Comparison of ENCODE assay signal across 1 cellular context in the genomic region with DNA sequence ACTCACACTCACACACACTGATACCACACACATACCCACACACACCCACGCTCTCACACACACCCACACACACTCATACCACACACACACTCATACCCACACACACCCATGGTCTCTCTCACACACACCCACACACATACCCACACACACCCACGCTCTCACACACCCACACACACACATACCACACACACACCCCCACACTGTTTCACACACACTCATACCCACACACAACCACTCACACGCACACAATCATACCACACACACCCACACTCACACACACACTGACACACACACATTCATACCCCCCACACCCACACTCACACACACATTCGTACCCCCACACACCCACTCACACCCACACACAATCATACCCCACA.
A peak's percentile ranks its signal among the peaks of the same experiment; 100 is the strongest.
TF ChIP-seq lines count a peak whose summit lies in the region.

No MANE protein-coding gene starts in this region.

TF ChIP-seq in HepG2, 621 proteins besides CTCF, POLR2A, EP300 and RAD21 (continued from another document):
- TF ChIP-seq, protein P1, sequence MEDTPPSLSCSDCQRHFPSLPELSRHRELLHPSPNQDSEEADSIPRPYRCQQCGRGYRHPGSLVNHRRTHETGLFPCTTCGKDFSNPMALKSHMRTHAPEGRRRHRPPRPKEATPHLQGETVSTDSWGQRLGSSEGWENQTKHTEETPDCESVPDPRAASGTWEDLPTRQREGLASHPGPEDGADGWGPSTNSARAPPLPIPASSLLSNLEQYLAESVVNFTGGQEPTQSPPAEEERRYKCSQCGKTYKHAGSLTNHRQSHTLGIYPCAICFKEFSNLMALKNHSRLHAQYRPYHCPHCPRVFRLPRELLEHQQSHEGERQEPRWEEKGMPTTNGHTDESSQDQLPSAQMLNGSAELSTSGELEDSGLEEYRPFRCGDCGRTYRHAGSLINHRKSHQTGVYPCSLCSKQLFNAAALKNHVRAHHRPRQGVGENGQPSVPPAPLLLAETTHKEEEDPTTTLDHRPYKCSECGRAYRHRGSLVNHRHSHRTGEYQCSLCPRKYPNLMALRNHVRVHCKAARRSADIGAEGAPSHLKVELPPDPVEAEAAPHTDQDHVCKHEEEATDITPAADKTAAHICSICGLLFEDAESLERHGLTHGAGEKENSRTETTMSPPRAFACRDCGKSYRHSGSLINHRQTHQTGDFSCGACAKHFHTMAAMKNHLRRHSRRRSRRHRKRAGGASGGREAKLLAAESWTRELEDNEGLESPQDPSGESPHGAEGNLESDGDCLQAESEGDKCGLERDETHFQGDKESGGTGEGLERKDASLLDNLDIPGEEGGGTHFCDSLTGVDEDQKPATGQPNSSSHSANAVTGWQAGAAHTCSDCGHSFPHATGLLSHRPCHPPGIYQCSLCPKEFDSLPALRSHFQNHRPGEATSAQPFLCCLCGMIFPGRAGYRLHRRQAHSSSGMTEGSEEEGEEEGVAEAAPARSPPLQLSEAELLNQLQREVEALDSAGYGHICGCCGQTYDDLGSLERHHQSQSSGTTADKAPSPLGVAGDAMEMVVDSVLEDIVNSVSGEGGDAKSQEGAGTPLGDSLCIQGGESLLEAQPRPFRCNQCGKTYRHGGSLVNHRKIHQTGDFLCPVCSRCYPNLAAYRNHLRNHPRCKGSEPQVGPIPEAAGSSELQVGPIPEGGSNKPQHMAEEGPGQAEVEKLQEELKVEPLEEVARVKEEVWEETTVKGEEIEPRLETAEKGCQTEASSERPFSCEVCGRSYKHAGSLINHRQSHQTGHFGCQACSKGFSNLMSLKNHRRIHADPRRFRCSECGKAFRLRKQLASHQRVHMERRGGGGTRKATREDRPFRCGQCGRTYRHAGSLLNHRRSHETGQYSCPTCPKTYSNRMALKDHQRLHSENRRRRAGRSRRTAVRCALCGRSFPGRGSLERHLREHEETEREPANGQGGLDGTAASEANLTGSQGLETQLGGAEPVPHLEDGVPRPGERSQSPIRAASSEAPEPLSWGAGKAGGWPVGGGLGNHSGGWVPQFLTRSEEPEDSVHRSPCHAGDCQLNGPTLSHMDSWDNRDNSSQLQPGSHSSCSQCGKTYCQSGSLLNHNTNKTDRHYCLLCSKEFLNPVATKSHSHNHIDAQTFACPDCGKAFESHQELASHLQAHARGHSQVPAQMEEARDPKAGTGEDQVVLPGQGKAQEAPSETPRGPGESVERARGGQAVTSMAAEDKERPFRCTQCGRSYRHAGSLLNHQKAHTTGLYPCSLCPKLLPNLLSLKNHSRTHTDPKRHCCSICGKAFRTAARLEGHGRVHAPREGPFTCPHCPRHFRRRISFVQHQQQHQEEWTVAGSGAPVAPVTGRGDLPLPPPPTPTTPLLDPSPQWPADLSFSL (CRISPR knock-in tag; IDR thresholded peaks at IDR 0.05) = 0 out of 2 replicates have a peak, but pooled peaks have one; percentile 33
- TF ChIP-seq ZNF138 (CRISPR knock-in tag; IDR thresholded peaks at IDR 0.05; ENCODE audit: low read depth) = no peak
